In the genomic region with DNA sequence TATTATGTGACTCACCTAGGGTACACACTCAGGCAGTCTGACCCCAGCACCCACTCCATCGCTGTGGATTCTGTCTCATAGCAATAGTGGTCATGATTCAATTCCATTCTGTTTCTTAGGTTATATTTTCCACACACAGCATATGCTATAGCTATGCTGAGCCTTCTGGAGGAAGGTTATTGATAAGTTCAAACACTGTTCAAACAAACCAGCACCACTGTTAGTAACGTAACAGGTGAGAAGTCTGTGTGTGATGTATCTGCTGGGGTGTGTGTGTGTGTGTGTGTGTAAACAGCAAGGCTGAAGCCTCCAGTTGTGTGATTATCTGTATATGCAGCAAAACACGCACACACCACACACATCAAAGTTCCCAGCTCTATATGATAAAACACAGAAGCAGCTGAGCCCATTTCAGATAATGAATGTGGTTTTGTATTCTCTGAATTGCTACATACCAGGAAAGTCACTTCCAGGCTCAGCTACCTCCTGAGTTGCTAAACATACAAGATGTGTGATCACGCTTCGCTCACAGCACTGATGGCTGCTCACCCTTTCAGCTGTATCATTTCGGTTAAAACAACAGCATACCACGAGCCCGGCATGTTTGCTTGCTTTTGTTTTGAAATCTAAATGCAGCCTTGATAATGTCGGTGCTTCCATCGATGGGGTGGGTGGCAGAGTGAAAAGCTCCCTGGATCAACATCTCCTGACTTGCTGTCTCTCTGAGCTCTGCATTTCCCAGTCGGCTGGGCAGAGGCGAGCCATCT, we compare ENCODE assay signal across 1 cellular context.
A peak's percentile ranks its signal among the peaks of the same experiment; 100 is the strongest.
TF ChIP-seq lines count a peak whose summit lies in the region.

No MANE protein-coding gene starts in this region.

TF ChIP-seq in HepG2, 621 proteins besides CTCF, POLR2A, EP300 and RAD21 (continued from another document and continues in another):
- TF ChIP-seq, protein P1, sequence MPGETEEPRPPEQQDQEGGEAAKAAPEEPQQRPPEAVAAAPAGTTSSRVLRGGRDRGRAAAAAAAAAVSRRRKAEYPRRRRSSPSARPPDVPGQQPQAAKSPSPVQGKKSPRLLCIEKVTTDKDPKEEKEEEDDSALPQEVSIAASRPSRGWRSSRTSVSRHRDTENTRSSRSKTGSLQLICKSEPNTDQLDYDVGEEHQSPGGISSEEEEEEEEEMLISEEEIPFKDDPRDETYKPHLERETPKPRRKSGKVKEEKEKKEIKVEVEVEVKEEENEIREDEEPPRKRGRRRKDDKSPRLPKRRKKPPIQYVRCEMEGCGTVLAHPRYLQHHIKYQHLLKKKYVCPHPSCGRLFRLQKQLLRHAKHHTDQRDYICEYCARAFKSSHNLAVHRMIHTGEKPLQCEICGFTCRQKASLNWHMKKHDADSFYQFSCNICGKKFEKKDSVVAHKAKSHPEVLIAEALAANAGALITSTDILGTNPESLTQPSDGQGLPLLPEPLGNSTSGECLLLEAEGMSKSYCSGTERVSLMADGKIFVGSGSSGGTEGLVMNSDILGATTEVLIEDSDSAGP (CRISPR knock-in tag; IDR thresholded peaks at IDR 0.05; ENCODE audit: borderline replicate concordance) = peak; percentile 19; the same call in 1 of the 2 replicates
- TF ChIP-seq RORA (CRISPR knock-in tag; IDR thresholded peaks at IDR 0.05) (no peak), NONO (IDR thresholded peaks at IDR 0.05) (no peak), NONO (CRISPR knock-in tag; conservative IDR thresholded peaks at IDR 0.05) (no peak; the same call in 1 of the 2 replicates), TGIF2 (CRISPR knock-in tag; IDR thresholded peaks at IDR 0.05) (peak; percentile 11; the same call in 1 of the 2 replicates), ZNF430 (CRISPR knock-in tag; IDR thresholded peaks at IDR 0.05) (no peak), SOX13 (IDR thresholded peaks at IDR 0.05) (peak; percentile 53; the same call in 1 of the 2 replicates), SOX13 (CRISPR knock-in tag; conservative IDR thresholded peaks at IDR 0.05 in 1 of 2, IDR thresholded peaks at IDR 0.05 in 1 of 2) (peak in 1 of 2 experiments; percentile 90; a peak in 2 of 4 replicates), ZNF678 (CRISPR knock-in tag; IDR thresholded peaks at IDR 0.05) (no peak), ZNF30 (CRISPR knock-in tag; IDR thresholded peaks at IDR 0.05) (no peak), ZBTB20 (CRISPR knock-in tag; IDR thresholded peaks at IDR 0.05; ENCODE audit: borderline replicate concordance, low read depth) (no peak), MTF1 (CRISPR knock-in tag; IDR thresholded peaks at IDR 0.05) (no peak), SP5 (CRISPR knock-in tag; IDR thresholded peaks at IDR 0.05; ENCODE audit: borderline replicate concordance, low read depth) (peak; percentile 29; the same call in 1 of the 2 replicates), TOPORS (CRISPR knock-in tag; IDR thresholded peaks at IDR 0.05) (peak; percentile 65; the same call in 1 of the 2 replicates), ZNF468 (CRISPR knock-in tag; IDR thresholded peaks at IDR 0.05) (no peak), ZNF232 (CRISPR knock-in tag; IDR thresholded peaks at IDR 0.05; ENCODE audit: borderline replicate concordance) (no peak), CHD2 (IDR thresholded peaks at IDR 0.05; ENCODE audit: low read depth, low read length) (no peak), ZSCAN30 (CRISPR knock-in tag; IDR thresholded peaks at IDR 0.05) (no peak), NCOA2 (CRISPR knock-in tag; IDR thresholded peaks at IDR 0.05) (peak; percentile 92), EZH2 (conservative IDR thresholded peaks at IDR 0.05; ENCODE audit: low read depth, low read length) (no peak), KMT2A (CRISPR knock-in tag; IDR thresholded peaks at IDR 0.05) (no peak), ZNF543 (CRISPR knock-in tag; IDR thresholded peaks at IDR 0.05) (peak; percentile 44; the same call in 1 of the 2 replicates), RNF2 (conservative IDR thresholded peaks at IDR 0.05; ENCODE audit: low read depth) (no peak), ZNF878 (CRISPR knock-in tag; IDR thresholded peaks at IDR 0.05) (no peak; the same call in 1 of the 2 replicates), ZFY (CRISPR knock-in tag; IDR thresholded peaks at IDR 0.05) (no peak; the same call in 1 of the 2 replicates), ZNF674 (CRISPR knock-in tag; IDR thresholded peaks at IDR 0.05; ENCODE audit: low read depth) (no peak), NFE2L2 (IDR thresholded peaks at IDR 0.05; ENCODE audit: low read length) (no peak), ZNF790 (CRISPR knock-in tag; IDR thresholded peaks at IDR 0.05; ENCODE audit: borderline replicate concordance) (no peak), PPARG (CRISPR knock-in tag; conservative IDR thresholded peaks at IDR 0.05) (no peak), PAWR (CRISPR knock-in tag; IDR thresholded peaks at IDR 0.05; ENCODE audit: borderline replicate concordance) (no peak), ZNF292 (CRISPR knock-in tag; IDR thresholded peaks at IDR 0.05; ENCODE audit: borderline replicate concordance, low read depth) (peak; percentile 73), ZSCAN21 (CRISPR knock-in tag; IDR thresholded peaks at IDR 0.05; ENCODE audit: borderline replicate concordance) (0 out of 2 replicates have a peak, but pooled peaks have one; percentile 43), PRPF4 (IDR thresholded peaks at IDR 0.05; ENCODE audit: low read depth, low read length, poor library complexity, severe bottlenecking) (no peak)
- TF ChIP-seq, protein P2, sequence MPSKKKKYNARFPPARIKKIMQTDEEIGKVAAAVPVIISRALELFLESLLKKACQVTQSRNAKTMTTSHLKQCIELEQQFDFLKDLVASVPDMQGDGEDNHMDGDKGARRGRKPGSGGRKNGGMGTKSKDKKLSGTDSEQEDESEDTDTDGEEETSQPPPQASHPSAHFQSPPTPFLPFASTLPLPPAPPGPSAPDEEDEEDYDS (CRISPR knock-in tag; IDR thresholded peaks at IDR 0.05) = peak; percentile 42; the same call in 1 of the 2 replicates
- TF ChIP-seq, protein P3, sequence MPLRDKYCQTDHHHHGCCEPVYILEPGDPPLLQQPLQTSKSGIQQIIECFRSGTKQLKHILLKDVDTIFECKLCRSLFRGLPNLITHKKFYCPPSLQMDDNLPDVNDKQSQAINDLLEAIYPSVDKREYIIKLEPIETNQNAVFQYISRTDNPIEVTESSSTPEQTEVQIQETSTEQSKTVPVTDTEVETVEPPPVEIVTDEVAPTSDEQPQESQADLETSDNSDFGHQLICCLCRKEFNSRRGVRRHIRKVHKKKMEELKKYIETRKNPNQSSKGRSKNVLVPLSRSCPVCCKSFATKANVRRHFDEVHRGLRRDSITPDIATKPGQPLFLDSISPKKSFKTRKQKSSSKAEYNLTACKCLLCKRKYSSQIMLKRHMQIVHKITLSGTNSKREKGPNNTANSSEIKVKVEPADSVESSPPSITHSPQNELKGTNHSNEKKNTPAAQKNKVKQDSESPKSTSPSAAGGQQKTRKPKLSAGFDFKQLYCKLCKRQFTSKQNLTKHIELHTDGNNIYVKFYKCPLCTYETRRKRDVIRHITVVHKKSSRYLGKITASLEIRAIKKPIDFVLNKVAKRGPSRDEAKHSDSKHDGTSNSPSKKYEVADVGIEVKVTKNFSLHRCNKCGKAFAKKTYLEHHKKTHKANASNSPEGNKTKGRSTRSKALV (CRISPR knock-in tag; IDR thresholded peaks at IDR 0.05) = peak; percentile 29; the same call in 1 of the 2 replicates
- TF ChIP-seq, protein P4, sequence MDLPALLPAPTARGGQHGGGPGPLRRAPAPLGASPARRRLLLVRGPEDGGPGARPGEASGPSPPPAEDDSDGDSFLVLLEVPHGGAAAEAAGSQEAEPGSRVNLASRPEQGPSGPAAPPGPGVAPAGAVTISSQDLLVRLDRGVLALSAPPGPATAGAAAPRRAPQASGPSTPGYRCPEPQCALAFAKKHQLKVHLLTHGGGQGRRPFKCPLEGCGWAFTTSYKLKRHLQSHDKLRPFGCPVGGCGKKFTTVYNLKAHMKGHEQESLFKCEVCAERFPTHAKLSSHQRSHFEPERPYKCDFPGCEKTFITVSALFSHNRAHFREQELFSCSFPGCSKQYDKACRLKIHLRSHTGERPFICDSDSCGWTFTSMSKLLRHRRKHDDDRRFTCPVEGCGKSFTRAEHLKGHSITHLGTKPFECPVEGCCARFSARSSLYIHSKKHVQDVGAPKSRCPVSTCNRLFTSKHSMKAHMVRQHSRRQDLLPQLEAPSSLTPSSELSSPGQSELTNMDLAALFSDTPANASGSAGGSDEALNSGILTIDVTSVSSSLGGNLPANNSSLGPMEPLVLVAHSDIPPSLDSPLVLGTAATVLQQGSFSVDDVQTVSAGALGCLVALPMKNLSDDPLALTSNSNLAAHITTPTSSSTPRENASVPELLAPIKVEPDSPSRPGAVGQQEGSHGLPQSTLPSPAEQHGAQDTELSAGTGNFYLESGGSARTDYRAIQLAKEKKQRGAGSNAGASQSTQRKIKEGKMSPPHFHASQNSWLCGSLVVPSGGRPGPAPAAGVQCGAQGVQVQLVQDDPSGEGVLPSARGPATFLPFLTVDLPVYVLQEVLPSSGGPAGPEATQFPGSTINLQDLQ (CRISPR knock-in tag; IDR thresholded peaks at IDR 0.05) = no peak
- TF ChIP-seq, protein P5, sequence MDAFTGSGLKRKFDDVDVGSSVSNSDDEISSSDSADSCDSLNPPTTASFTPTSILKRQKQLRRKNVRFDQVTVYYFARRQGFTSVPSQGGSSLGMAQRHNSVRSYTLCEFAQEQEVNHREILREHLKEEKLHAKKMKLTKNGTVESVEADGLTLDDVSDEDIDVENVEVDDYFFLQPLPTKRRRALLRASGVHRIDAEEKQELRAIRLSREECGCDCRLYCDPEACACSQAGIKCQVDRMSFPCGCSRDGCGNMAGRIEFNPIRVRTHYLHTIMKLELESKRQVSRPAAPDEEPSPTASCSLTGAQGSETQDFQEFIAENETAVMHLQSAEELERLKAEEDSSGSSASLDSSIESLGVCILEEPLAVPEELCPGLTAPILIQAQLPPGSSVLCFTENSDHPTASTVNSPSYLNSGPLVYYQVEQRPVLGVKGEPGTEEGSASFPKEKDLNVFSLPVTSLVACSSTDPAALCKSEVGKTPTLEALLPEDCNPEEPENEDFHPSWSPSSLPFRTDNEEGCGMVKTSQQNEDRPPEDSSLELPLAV (CRISPR knock-in tag; conservative IDR thresholded peaks at IDR 0.05; ENCODE audit: low read depth) = no peak
- TF ChIP-seq, protein P6, sequence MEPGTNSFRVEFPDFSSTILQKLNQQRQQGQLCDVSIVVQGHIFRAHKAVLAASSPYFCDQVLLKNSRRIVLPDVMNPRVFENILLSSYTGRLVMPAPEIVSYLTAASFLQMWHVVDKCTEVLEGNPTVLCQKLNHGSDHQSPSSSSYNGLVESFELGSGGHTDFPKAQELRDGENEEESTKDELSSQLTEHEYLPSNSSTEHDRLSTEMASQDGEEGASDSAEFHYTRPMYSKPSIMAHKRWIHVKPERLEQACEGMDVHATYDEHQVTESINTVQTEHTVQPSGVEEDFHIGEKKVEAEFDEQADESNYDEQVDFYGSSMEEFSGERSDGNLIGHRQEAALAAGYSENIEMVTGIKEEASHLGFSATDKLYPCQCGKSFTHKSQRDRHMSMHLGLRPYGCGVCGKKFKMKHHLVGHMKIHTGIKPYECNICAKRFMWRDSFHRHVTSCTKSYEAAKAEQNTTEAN (CRISPR knock-in tag; conservative IDR thresholded peaks at IDR 0.05) = peak; percentile 94
- TF ChIP-seq, protein P7, sequence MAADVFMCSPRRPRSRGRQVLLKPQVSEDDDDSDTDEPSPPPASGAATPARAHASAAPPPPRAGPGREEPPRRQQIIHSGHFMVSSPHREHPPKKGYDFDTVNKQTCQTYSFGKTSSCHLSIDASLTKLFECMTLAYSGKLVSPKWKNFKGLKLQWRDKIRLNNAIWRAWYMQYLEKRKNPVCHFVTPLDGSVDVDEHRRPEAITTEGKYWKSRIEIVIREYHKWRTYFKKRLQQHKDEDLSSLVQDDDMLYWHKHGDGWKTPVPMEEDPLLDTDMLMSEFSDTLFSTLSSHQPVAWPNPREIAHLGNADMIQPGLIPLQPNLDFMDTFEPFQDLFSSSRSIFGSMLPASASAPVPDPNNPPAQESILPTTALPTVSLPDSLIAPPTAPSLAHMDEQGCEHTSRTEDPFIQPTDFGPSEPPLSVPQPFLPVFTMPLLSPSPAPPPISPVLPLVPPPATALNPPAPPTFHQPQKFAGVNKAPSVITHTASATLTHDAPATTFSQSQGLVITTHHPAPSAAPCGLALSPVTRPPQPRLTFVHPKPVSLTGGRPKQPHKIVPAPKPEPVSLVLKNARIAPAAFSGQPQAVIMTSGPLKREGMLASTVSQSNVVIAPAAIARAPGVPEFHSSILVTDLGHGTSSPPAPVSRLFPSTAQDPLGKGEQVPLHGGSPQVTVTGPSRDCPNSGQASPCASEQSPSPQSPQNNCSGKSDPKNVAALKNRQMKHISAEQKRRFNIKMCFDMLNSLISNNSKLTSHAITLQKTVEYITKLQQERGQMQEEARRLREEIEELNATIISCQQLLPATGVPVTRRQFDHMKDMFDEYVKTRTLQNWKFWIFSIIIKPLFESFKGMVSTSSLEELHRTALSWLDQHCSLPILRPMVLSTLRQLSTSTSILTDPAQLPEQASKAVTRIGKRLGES (CRISPR knock-in tag; IDR thresholded peaks at IDR 0.05; ENCODE audit: borderline replicate concordance) = peak; percentile 63; the same call in 1 of the 2 replicates
- TF ChIP-seq, protein P8, sequence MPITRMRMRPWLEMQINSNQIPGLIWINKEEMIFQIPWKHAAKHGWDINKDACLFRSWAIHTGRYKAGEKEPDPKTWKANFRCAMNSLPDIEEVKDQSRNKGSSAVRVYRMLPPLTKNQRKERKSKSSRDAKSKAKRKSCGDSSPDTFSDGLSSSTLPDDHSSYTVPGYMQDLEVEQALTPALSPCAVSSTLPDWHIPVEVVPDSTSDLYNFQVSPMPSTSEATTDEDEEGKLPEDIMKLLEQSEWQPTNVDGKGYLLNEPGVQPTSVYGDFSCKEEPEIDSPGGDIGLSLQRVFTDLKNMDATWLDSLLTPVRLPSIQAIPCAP (CRISPR knock-in tag; IDR thresholded peaks at IDR 0.05; ENCODE audit: low read depth) = no peak
- TF ChIP-seq, protein P9, sequence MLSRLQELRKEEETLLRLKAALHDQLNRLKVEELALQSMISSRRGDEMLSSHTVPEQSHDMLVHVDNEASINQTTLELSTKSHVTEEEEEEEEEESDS (CRISPR knock-in tag; IDR thresholded peaks at IDR 0.05; ENCODE audit: borderline replicate concordance) = no peak
- TF ChIP-seq, protein P10, sequence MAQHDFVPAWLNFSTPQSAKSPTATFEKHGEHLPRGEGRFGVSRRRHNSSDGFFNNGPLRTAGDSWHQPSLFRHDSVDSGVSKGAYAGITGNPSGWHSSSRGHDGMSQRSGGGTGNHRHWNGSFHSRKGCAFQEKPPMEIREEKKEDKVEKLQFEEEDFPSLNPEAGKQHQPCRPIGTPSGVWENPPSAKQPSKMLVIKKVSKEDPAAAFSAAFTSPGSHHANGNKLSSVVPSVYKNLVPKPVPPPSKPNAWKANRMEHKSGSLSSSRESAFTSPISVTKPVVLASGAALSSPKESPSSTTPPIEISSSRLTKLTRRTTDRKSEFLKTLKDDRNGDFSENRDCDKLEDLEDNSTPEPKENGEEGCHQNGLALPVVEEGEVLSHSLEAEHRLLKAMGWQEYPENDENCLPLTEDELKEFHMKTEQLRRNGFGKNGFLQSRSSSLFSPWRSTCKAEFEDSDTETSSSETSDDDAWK (CRISPR knock-in tag; IDR thresholded peaks at IDR 0.05) = no peak
- TF ChIP-seq, protein P11, sequence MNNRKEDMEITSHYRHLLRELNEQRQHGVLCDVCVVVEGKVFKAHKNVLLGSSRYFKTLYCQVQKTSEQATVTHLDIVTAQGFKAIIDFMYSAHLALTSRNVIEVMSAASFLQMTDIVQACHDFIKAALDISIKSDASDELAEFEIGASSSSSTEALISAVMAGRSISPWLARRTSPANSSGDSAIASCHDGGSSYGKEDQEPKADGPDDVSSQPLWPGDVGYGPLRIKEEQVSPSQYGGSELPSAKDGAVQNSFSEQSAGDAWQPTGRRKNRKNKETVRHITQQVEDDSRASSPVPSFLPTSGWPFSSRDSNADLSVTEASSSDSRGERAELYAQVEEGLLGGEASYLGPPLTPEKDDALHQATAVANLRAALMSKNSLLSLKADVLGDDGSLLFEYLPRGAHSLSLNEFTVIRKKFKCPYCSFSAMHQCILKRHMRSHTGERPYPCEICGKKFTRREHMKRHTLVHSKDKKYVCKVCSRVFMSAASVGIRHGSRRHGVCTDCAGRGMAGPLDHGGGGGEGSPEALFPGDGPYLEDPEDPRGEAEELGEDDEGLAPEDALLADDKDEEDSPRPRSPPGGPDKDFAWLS (CRISPR knock-in tag; IDR thresholded peaks at IDR 0.05; ENCODE audit: borderline replicate concordance) = no peak
